In genomic region chr10:50576245-50576815, GRCh38 we compare ENCODE assay signal across 3 cellular contexts.
TF ChIP-seq lines count a peak whose summit lies in the region.

No MANE protein-coding gene starts in this region.

TF ChIP-seq in A549, 52 proteins besides CTCF, POLR2A, EP300 and RAD21 (continued from another document):
- TF ChIP-seq NPAS2 (CRISPR knock-in tag; IDR thresholded peaks at IDR 0.05; ENCODE audit: borderline replicate concordance) (no peak), ZSCAN20 (CRISPR knock-in tag; IDR thresholded peaks at IDR 0.05) (no peak), MAZ (IDR thresholded peaks at IDR 0.05; ENCODE audit: borderline replicate concordance, low read depth, low read length) (no peak)
- TF ChIP-seq, protein P1, sequence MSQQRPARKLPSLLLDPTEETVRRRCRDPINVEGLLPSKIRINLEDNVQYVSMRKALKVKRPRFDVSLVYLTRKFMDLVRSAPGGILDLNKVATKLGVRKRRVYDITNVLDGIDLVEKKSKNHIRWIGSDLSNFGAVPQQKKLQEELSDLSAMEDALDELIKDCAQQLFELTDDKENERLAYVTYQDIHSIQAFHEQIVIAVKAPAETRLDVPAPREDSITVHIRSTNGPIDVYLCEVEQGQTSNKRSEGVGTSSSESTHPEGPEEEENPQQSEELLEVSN (IDR thresholded peaks at IDR 0.05; ENCODE audit: borderline replicate concordance, low read depth): no peak

TF ChIP-seq in HCT116, 20 proteins besides CTCF, POLR2A, EP300 and RAD21 (continued from another document):
- TF ChIP-seq YY1 (IDR thresholded peaks at IDR 0.05; ENCODE audit: extremely low read depth, insufficient replicate concordance, low read depth, low read length): no peak
- no peak for TF ChIP-seq ZNF274 (IDR thresholded peaks at IDR 0.05; ENCODE audit: low read depth, low read length)
- no peak for TF ChIP-seq EZH2 (IDR thresholded peaks at IDR 0.05)
- no peak for TF ChIP-seq REST (IDR thresholded peaks at IDR 0.05; ENCODE audit: low read depth)
- TF ChIP-seq ATF3 (IDR thresholded peaks at IDR 0.05): no peak
- TF ChIP-seq EGR1 (IDR thresholded peaks at IDR 0.05; ENCODE audit: low read depth): no peak
TF ChIP-seq in HCT116: peak in this region for 0.

TF ChIP-seq in K562, 482 proteins besides CTCF, POLR2A, EP300 and RAD21 (continued from another document):
- TF ChIP-seq EP400 (IDR thresholded peaks at IDR 0.05) (0 out of 2 replicates have a peak, but pooled peaks have one; percentile 9), CEBPB (tag; IDR thresholded peaks at IDR 0.05) (0 out of 2 replicates have a peak, but pooled peaks have one; percentile 10), MEIS2 (IDR thresholded peaks at IDR 0.05; ENCODE audit: partially characterized antibody) (peak; percentile 11), BHLHE40 (IDR thresholded peaks at IDR 0.05; ENCODE audit: low read length) (peak; percentile 57), ZNF785 (CRISPR knock-in tag; IDR thresholded peaks at IDR 0.05) (no peak), HDAC1 (IDR thresholded peaks at IDR 0.05) (no peak), ZBTB11 (CRISPR knock-in tag; IDR thresholded peaks at IDR 0.05) (peak in 1 of 3 experiments; percentile 53; a peak in 1 of 6 replicates), CEBPG (CRISPR knock-in tag; IDR thresholded peaks at IDR 0.05) (no peak), CEBPG (tag; conservative IDR thresholded peaks at IDR 0.05 in 1 of 2, IDR thresholded peaks at IDR 0.05 in 1 of 2) (peak in 1 of 2 experiments; percentile 14; a peak in 2 of 4 replicates), PRPF4 (IDR thresholded peaks at IDR 0.05; ENCODE audit: insufficient read depth, low read depth, low read length, poor library complexity, severe bottlenecking) (no peak), ZNF592 (IDR thresholded peaks at IDR 0.05) (peak; percentile 65; the same call in 1 of the 2 replicates), CREB1 (IDR thresholded peaks at IDR 0.05) (peak; percentile 49), CREB1 (CRISPR knock-in tag; IDR thresholded peaks at IDR 0.05) (no peak), CBX8 (IDR thresholded peaks at IDR 0.05; ENCODE audit: borderline replicate concordance, extremely low read depth, low read depth, low read length, poor library complexity, severe bottlenecking) (no peak), POLR3A (IDR thresholded peaks at IDR 0.05; ENCODE audit: borderline replicate concordance, extremely low read depth, insufficient read depth, insufficient read length) (no peak), ETV1 (tag; conservative IDR thresholded peaks at IDR 0.05; ENCODE audit: low read depth) (peak; percentile 13; the same call in 1 of the 2 replicates), ZNF589 (CRISPR knock-in tag; IDR thresholded peaks at IDR 0.05; ENCODE audit: low read depth) (peak; percentile 35; the same call in 1 of the 2 replicates), HIVEP1 (CRISPR knock-in tag; IDR thresholded peaks at IDR 0.05) (no peak), CREM (IDR thresholded peaks at IDR 0.05; ENCODE audit: low read depth) (peak; percentile 17; the same call in 1 of the 2 replicates)
- TF ChIP-seq, protein P2, sequence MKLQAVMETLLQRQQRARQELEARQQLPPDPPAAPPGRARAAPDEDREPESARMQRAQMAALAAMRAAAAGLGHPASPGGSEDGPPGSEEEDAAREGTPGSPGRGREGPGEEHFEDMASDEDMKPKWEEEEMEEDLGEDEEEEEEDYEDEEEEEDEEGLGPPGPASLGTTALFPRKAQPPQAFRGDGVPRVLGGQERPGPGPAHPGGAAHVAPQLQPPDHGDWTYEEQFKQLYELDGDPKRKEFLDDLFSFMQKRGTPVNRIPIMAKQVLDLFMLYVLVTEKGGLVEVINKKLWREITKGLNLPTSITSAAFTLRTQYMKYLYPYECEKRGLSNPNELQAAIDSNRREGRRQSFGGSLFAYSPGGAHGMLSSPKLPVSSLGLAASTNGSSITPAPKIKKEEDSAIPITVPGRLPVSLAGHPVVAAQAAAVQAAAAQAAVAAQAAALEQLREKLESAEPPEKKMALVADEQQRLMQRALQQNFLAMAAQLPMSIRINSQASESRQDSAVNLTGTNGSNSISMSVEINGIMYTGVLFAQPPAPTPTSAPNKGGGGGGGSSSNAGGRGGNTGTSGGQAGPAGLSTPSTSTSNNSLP (IDR thresholded peaks at IDR 0.05; ENCODE audit: borderline replicate concordance, low read depth, low read length): 0 out of 2 replicates have a peak, but pooled peaks have one; percentile 35
